25 cellular contexts compared by ENCODE assay signal in genomic region chr20:62210496-62210855, GRCh38. TPM values are rescaled to one million over a fixed set of nuclear protein-coding genes. Genes with fewer than 3 reads are reported as not detected.
A peak's percentile ranks its signal among the peaks of the same experiment; 100 is the strongest.
DNase-seq lines count a peak whose midpoint lies in the region; ATAC-seq, FAIRE-seq and TF ChIP-seq lines count a peak whose summit lies in the region.
"Had no signal": no experiment of that assay in that cellular context is flagged by ENCODE, and none has a peak within 500 bp of the region (broad histone marks: within the 10 kb centered on the region; RNA-seq: fewer than 3 reads in every experiment).

No MANE protein-coding gene starts in this region.

- no peak for FAIRE-seq in K562 (lab: Jason Lieb, UNC)

- TF ChIP-seq EP300 in K562 (IDR thresholded peaks at IDR 0.05; ENCODE audit: low read length), result no peak

- no peak overlapping the region for H3K4me2 ChIP-seq in K562 (ENCODE audit: insufficient read depth, low read length)

- no peaks in the 10 kb centered on the region for H3K36me3 ChIP-seq in K562 (ENCODE audit: control insufficient read depth, insufficient read depth, low read length)
- H3K36me3 ChIP-seq: esophagus muscularis mucosa, gastroesophageal sphincter had no signal

- WGBS in K562 (ENCODE audit: insufficient coverage, low coverage, missing lambda C conversion rate), result 19% methylated on average over 20 of the region's 21 CpGs

- peaks cover 3% of the 10 kb centered on the region for H3K9me1 ChIP-seq in K562 (ENCODE audit: control insufficient read depth, insufficient read depth, low read length)

- H2AFZ ChIP-seq in K562 (ENCODE audit: low read depth, low read length), result no peak overlapping the region

- H3K27ac ChIP-seq in K562 (ENCODE audit: extremely low read depth, low read depth, low read length), result no peak overlapping the region
- H3K27ac ChIP-seq: esophagus muscularis mucosa, gastroesophageal sphincter had no signal

- intact Hi-C loops in K562 (cut with micrococcal nuclease), result no loop called here

- POLR2A ChIA-PET in K562 (lab: Yijun Ruan, JAX), result no interaction called here

- peaks cover 4 to 54% of the 10 kb centered on the region in 2 experiments; a peak in 3 of 5 replicates for H3K4me1 ChIP-seq in K562 (replicated peaks in 1 of 2; ENCODE audit: control insufficient read depth in 2 of 2, insufficient read depth in 2 of 2, low read length in 2 of 2)
- H3K4me1 ChIP-seq: esophagus muscularis mucosa, gastroesophageal sphincter had no signal

- DNase-seq in DMS53 (lab: John Stamatoyannopoulos, UW) (peak; percentile 79), NCI-H1436 (lab: John Stamatoyannopoulos, UW) (peak; percentile 86), NCI-H2227 treated with DMSO at 0.1 percent for 48 hours (lab: John Stamatoyannopoulos, UW) (peak; percentile 89), K562 (ENCODE audit: extremely low read depth in 1 of 4, low spot score in 3 of 4) (no peak), NCI-H187 treated with DMSO at 0.1 percent for 48 hours (lab: John Stamatoyannopoulos, UW) (no peak), epidermal melanocyte (ENCODE audit: insufficient read length, low spot score) (no peak)
- DNase-seq: activated CD4-positive, alpha-beta T cell treated with anti-CD3 and anti-CD28 coated beads, Interleukin-2, amount 10 ng/mL, durations not matched to agents 24 days and 14 days; activated CD8-positive, alpha-beta memory T cell treated with anti-CD3 and anti-CD28 coated beads, Interleukin-2, amount 50 U/mL, for 4 hours; activated naive CD8-positive, alpha-beta T cell treated with anti-CD3 and anti-CD28 coated beads, Interleukin-2, amount 10 ng/mL, durations not matched to agents 7 days and 5 days; effector CD8-positive, alpha-beta T cell; EL; HFFc6; KG1; kidney glomerular epithelial cell; MV-4-11; OCI-M1; SIG-M5; stimulated activated CD4-positive, alpha-beta T cell treated with anti-CD3 and anti-CD28 coated beads, Interleukin-12 subunit alpha, Interleukin-12 subunit beta, amount 100 ng/mL, for 4 hours; T-helper 2 cell had no signal

- in situ Hi-C loops in K562 (cut with MboI), result no loop called here

- CTCF ChIA-PET in K562 (lab: Yijun Ruan, JAX; ENCODE audit: low intra/inter-chr PET ratio), result no interaction called here

- TF ChIP-seq POLR2A in K562 (conservative IDR thresholded peaks at IDR 0.05), result no peak

- no peak for TF ChIP-seq CTCF in K562 (IDR thresholded peaks at IDR 0.05 in 2 of 3, conservative IDR thresholded peaks at IDR 0.05 in 1 of 3; ENCODE audit: insufficient read depth in 2 of 3, low read depth in 1 of 3, low read length in 3 of 3)

- TF ChIP-seq RAD21 in K562 (CRISPR knock-in tag; conservative IDR thresholded peaks at IDR 0.05 in 1 of 2, IDR thresholded peaks at IDR 0.05 in 1 of 2), result no peak

- no peaks in the 10 kb centered on the region for H3K9me3 ChIP-seq in K562 (replicated peaks; ENCODE audit: control insufficient read depth, insufficient read depth, low read depth, low read length)
- H3K9me3 ChIP-seq: esophagus muscularis mucosa, gastroesophageal sphincter had no signal

- no peaks in the 10 kb centered on the region for H3K79me2 ChIP-seq in K562 (ENCODE audit: control insufficient read depth, insufficient read depth, low read length)

- ATAC-seq in K562 (no peak), HG03432 (IDR thresholded peaks at IDR 0.05; ENCODE audit: unreplicated experiment) (no peak), GM21723 (IDR thresholded peaks at IDR 0.05; ENCODE audit: unreplicated experiment) (no peak)
- ATAC-seq: gastroesophageal sphincter had no signal

- H3K4me3 ChIP-seq in K562, result no peak overlapping the region
- H3K4me3 ChIP-seq: esophagus muscularis mucosa, gastroesophageal sphincter had no signal

- peaks cover 30% of the 10 kb centered on the region for H4K20me1 ChIP-seq in K562 (replicated peaks; ENCODE audit: control insufficient read depth, insufficient read depth, low read length)

- no TSS peak for BruUV-seq in K562 (replicated peaks; lab: Mats Ljungman, UMichigan)

- H3K27me3 ChIP-seq in K562 (ENCODE audit: control insufficient read depth in 2 of 2, insufficient read depth in 2 of 2, low read length in 2 of 2), result peaks cover 8 to 43% of the 10 kb centered on the region in 2 experiments; a peak in 4 of 5 replicates

- 0 out of 4 replicates have a peak overlapping the region, but pooled peaks of 1 of the 2 experiments have one; percentile 45 for H3K9ac ChIP-seq in K562 (ENCODE audit: insufficient read depth in 1 of 2, low read depth in 2 of 2, low read length in 2 of 2)

TF ChIP-seq in K562, 482 proteins besides CTCF, POLR2A, EP300 and RAD21:
- TF ChIP-seq POLR2G (IDR thresholded peaks at IDR 0.05; ENCODE audit: low read depth, low read length) (peak; percentile 49), CHD1 (IDR thresholded peaks at IDR 0.05; ENCODE audit: low read length) (no peak)

RNA-seq across cellular contexts. Expression of gene HRH3, which starts 9.6 kb away (rescaled TPM):
- not detected in 2 replicates for total RNA-seq in K562 (2011; cell fraction: chromatin; rRNA removed; ENCODE audit: low replicate concordance)
- total RNA-seq in K562 (2011; cell fraction: nucleolus; rRNA removed), result not detected in 2 replicates
- total RNA-seq in K562 (2011; cell fraction: nucleoplasm; rRNA removed), result not detected in 2 replicates
- total RNA-seq in K562 (2014; rRNA removed) (not detected in 2 replicates), K562 (2014; rRNA removed; fragmentation: Illumina TruSeq; extraction: Trizol) (not detected in 2 replicates), K562 (2015; rRNA removed; fragmentation: Illumina TruSeq; extraction: Trizol) (not detected in 2 replicates), K562 (2021) (not detected in 2 replicates)
- polyA plus RNA-seq in K562 (2011; rRNA removed) (not detected in 2 replicates), K562 (2014; fragmentation: Illumina TruSeq; extraction: Trizol) (not detected in 2 replicates), K562 (2014; fragmentation: Nextera tagmentation; extraction: Ambion mirVana) (not detected), K562 (2014; rRNA removed) (not detected in 2 replicates)
- polyA plus RNA-seq in K562 (2011; cell fraction: cytosol; rRNA removed), result not detected in 2 replicates
- polyA plus RNA-seq in K562 (2011; cell fraction: nucleus; rRNA removed), result not detected in 2 replicates
- not detected in 2 replicates for polyA plus RNA-seq in K562 (2012)
- polyA minus RNA-seq in K562 (2011; rRNA and poly(A)+ RNA removed), result not detected in 2 replicates
- not detected in 2 replicates for polyA minus RNA-seq in K562 (2011; cell fraction: cytosol; rRNA and poly(A)+ RNA removed)
- polyA minus RNA-seq in K562 (2011; cell fraction: nucleus; rRNA and poly(A)+ RNA removed), result not detected in 2 replicates
- total RNA-seq: activated CD4-positive, alpha-beta T cell treated with anti-CD3 and anti-CD28 coated beads, Interleukin-2, amount 10 ng/mL, durations not matched to agents 24 days and 14 days; activated naive CD8-positive, alpha-beta T cell treated with anti-CD3 and anti-CD28 coated beads, Interleukin-2, amount 10 ng/mL, durations not matched to agents 7 days and 5 days; activated T-helper 2 cell treated with anti-CD3 and anti-CD28 coated beads, Interferon-gamma antibody, Interleukin-2, Interleukin-4, amounts not matched to agents 10 μg/mL and 5 μg/mL and 100 μg/mL, durations not matched to agents 14 hours and 24 hours and 36 hours; esophagus muscularis mucosa; gastroesophageal sphincter; HFFc6; omental fat pad had no signal

RNA-seq across cellular contexts. Expression of gene MTG2, which starts 27.6 kb away (rescaled TPM):
- 78.3 and 113 TPM in 2 replicates for total RNA-seq in K562 (2011; cell fraction: chromatin; rRNA removed; ENCODE audit: low replicate concordance)
- total RNA-seq in K562 (2011; cell fraction: nucleolus; rRNA removed), result 67.9 and 70.7 TPM in 2 replicates
- 77.2 and 104 TPM in 2 replicates for total RNA-seq in K562 (2011; cell fraction: nucleoplasm; rRNA removed)
- total RNA-seq in K562 (2014; rRNA removed) (44.6 and 63.8 TPM in 2 replicates), K562 (2014; rRNA removed; fragmentation: Illumina TruSeq; extraction: Trizol) (21.5 and 21.7 TPM in 2 replicates), K562 (2015; rRNA removed; fragmentation: Illumina TruSeq; extraction: Trizol) (39.6 and 44.5 TPM in 2 replicates), K562 (2021) (65.1 and 67.5 TPM in 2 replicates)
- polyA plus RNA-seq in K562 (2011; rRNA removed) (32.3 and 33.1 TPM in 2 replicates), K562 (2014; fragmentation: Illumina TruSeq; extraction: Trizol) (53.9 and 66.5 TPM in 2 replicates), K562 (2014; fragmentation: Nextera tagmentation; extraction: Ambion mirVana) (1 to 10 TPM; 8.7 to 9.3 TPM), K562 (2014; rRNA removed) (58.9 and 67.2 TPM in 2 replicates)
- polyA plus RNA-seq in K562 (2011; cell fraction: cytosol; rRNA removed), result 43.6 and 66.7 TPM in 2 replicates
- polyA plus RNA-seq in K562 (2011; cell fraction: nucleus; rRNA removed), result 27.6 and 41.4 TPM in 2 replicates
- 35.8 and 52.8 TPM in 2 replicates for polyA plus RNA-seq in K562 (2012)
- 20.0 and 26.4 TPM in 2 replicates for polyA minus RNA-seq in K562 (2011; rRNA and poly(A)+ RNA removed)
- 21.5 and 30.5 TPM in 2 replicates for polyA minus RNA-seq in K562 (2011; cell fraction: cytosol; rRNA and poly(A)+ RNA removed)
- 14.5 and 18.4 TPM in 2 replicates for polyA minus RNA-seq in K562 (2011; cell fraction: nucleus; rRNA and poly(A)+ RNA removed)

RNA-seq across cellular contexts. Expression of gene OSBPL2, which starts 27.8 kb away (rescaled TPM):
- 144 and 173 TPM in 2 replicates for total RNA-seq in K562 (2011; cell fraction: chromatin; rRNA removed; ENCODE audit: low replicate concordance)
- 69.5 and 70.9 TPM in 2 replicates for total RNA-seq in K562 (2011; cell fraction: nucleolus; rRNA removed)
- total RNA-seq in K562 (2011; cell fraction: nucleoplasm; rRNA removed), result 130 and 148 TPM in 2 replicates
- 14.4 and 18.2 TPM in 2 replicates for total RNA-seq in K562 (2014; rRNA removed)
- total RNA-seq in K562 (2014; rRNA removed; fragmentation: Illumina TruSeq; extraction: Trizol), result 14.0 and 16.1 TPM in 2 replicates
- total RNA-seq in K562 (2015; rRNA removed; fragmentation: Illumina TruSeq; extraction: Trizol), result 13.0 and 14.1 TPM in 2 replicates
- total RNA-seq in K562 (2021), result 23.0 and 25.6 TPM in 2 replicates
- polyA plus RNA-seq in K562 (2011; rRNA removed), result 11.2 and 18.0 TPM in 2 replicates
- 7.4 and 12.4 TPM in 2 replicates for polyA plus RNA-seq in K562 (2011; cell fraction: cytosol; rRNA removed)
- 75.1 and 90.2 TPM in 2 replicates for polyA plus RNA-seq in K562 (2011; cell fraction: nucleus; rRNA removed)
- polyA plus RNA-seq in K562 (2012), result 15.0 and 24.7 TPM in 2 replicates
- 19.9 and 21.1 TPM in 2 replicates for polyA plus RNA-seq in K562 (2014; fragmentation: Illumina TruSeq; extraction: Trizol)
- polyA plus RNA-seq in K562 (2014; fragmentation: Nextera tagmentation; extraction: Ambion mirVana), result 1 to 10 TPM; 2.5 to 3.5 TPM
- 15.2 and 16.9 TPM in 2 replicates for polyA plus RNA-seq in K562 (2014; rRNA removed)
- polyA minus RNA-seq in K562 (2011; rRNA and poly(A)+ RNA removed), result 73.7 and 99.1 TPM in 2 replicates
- 7.7 and 10.5 TPM in 2 replicates for polyA minus RNA-seq in K562 (2011; cell fraction: cytosol; rRNA and poly(A)+ RNA removed)
- 19.9 and 34.7 TPM in 2 replicates for polyA minus RNA-seq in K562 (2011; cell fraction: nucleus; rRNA and poly(A)+ RNA removed)

Comparison
In these comparisons a context has a peak if more than half of its experiments do, and no peak if none do; other contexts are left out.
1. DNase-seq: peak in DMS53 (single experiment), NCI-H1436 (single experiment) and NCI-H2227 treated with DMSO at 0.1 percent for 48 hours (single experiment); none in K562 (0 of 4), NCI-H187 treated with DMSO at 0.1 percent for 48 hours (single experiment) and epidermal melanocyte (single experiment).